Comparison of ENCODE assay signal across 10 cellular contexts in genomic region chr5:109743770-109744212, GRCh38. TPM values are rescaled to one million over a fixed set of nuclear protein-coding genes. Genes with fewer than 3 reads are reported as not detected.
A peak's percentile ranks its signal among the peaks of the same experiment; 100 is the strongest.
DNase-seq lines count a peak whose midpoint lies in the region; ATAC-seq, FAIRE-seq and TF ChIP-seq lines count a peak whose summit lies in the region.
"Had no signal": no experiment of that assay in that cellular context is flagged by ENCODE, and none has a peak within 500 bp of the region (broad histone marks: within the 10 kb centered on the region; RNA-seq: fewer than 3 reads in every experiment).

No MANE protein-coding gene starts in this region.

- peaks cover 38% of the 10 kb centered on the region for H3K36me3 Mint-ChIP-seq in activated CD8-positive, alpha-beta T cell treated with anti-CD3 and anti-CD28 coated beads, Interleukin-2, amount 10 ng/mL, durations not matched to agents 7 days and 5 days (ENCODE audit: low read depth)

- H3K4me2 ChIP-seq in A549, result peak overlapping the region; percentile 60

- no peaks in the 10 kb centered on the region for H3K27me3 ChIP-seq in HUES48 (ENCODE audit: control insufficient read depth, insufficient read depth, low read length)
- no peaks in the 10 kb centered on the region for H3K27me3 ChIP-seq in kidney epithelial cell (ENCODE audit: control insufficient read depth, insufficient read depth, low read length)
- H3K27me3 ChIP-seq: sigmoid colon had no signal

- 5% methylated on average over 3 of the region's 3 CpGs for WGBS in A549 (ENCODE audit: missing lambda C conversion rate)

- H3K4me3 ChIP-seq in A549 (no peak overlapping the region), HUES48 (ENCODE audit: low read depth, low read length) (no peak overlapping the region), kidney epithelial cell (ENCODE audit: low read depth, low read length) (no peak overlapping the region)
- H3K4me3 ChIP-seq: sigmoid colon had no signal

- DNase-seq in A549 (ENCODE audit: low read depth in 1 of 2, low spot score in 1 of 2) (peak; percentile 38 to 69), brain pericyte (ENCODE audit: low read depth, low spot score) (peak; percentile 33), kidney epithelial cell (ENCODE audit: low read depth) (peak; percentile 72), DMS153 (lab: John Stamatoyannopoulos, UW) (no peak)
- DNase-seq in activated CD8-positive, alpha-beta T cell treated with anti-CD3 and anti-CD28 coated beads, Interleukin-2, amount 10 ng/mL, durations not matched to agents 7 days and 5 days, result no peak
- no peak for DNase-seq in effector CD4-positive, alpha-beta T cell
- DNase-seq: sigmoid colon had no signal

- no peaks in the 10 kb centered on the region for H3K9me3 ChIP-seq in A549
- no peaks in the 10 kb centered on the region for H3K9me3 ChIP-seq in HUES48 (ENCODE audit: control insufficient read depth, insufficient read depth, low read length)
- H3K9me3 ChIP-seq: sigmoid colon had no signal

- no peak overlapping the region for H3K9ac ChIP-seq in HUES48 (ENCODE audit: low read depth, low read length)

- no peaks in the 10 kb centered on the region for H3K9me3 Mint-ChIP-seq in activated CD8-positive, alpha-beta T cell treated with anti-CD3 and anti-CD28 coated beads, Interleukin-2, amount 10 ng/mL, durations not matched to agents 7 days and 5 days (ENCODE audit: insufficient read depth)

- peaks cover 5% of the 10 kb centered on the region; the same call in 1 of the 2 replicates for H3K36me3 ChIP-seq in HUES48 (ENCODE audit: control insufficient read depth, insufficient read depth, low read length)
- H3K36me3 ChIP-seq in kidney epithelial cell (ENCODE audit: control insufficient read depth, insufficient read depth, low read length), result no peaks in the 10 kb centered on the region
- H3K36me3 ChIP-seq: sigmoid colon had no signal

- ATAC-seq in A549 (peak; percentile 93 to 95), GM21723 (IDR thresholded peaks at IDR 0.05; ENCODE audit: unreplicated experiment) (no peak)
- no peak for ATAC-seq in activated CD8-positive, alpha-beta T cell treated with anti-CD3 and anti-CD28 coated beads, Interleukin-2, amount 10 ng/mL, durations not matched to agents 7 days and 5 days

- CTCF ChIA-PET in A549 (lab: Yijun Ruan, JAX), result interaction anchor here (1.2 kb wide), 2 partner anchors 53 to 129 kb away, joined by 3 read pairs; no protein-coding TSS in a partner anchor
- CTCF ChIA-PET in activated CD8-positive, alpha-beta T cell treated with anti-CD3 and anti-CD28 coated beads, Interleukin-2, amount 10 ng/mL, durations not matched to agents 7 days and 5 days (lab: Charles Lee), result no interaction called here

- no peak for TF ChIP-seq EP300 in A549 (IDR thresholded peaks at IDR 0.05)

- H3K27ac Mint-ChIP-seq in activated CD8-positive, alpha-beta T cell treated with anti-CD3 and anti-CD28 coated beads, Interleukin-2, amount 10 ng/mL, durations not matched to agents 7 days and 5 days, result no peak overlapping the region

- H3K27ac ChIP-seq in A549 (peak overlapping the region; percentile 38 to 69), HUES48 (ENCODE audit: low read depth, low read length) (peak overlapping the region; percentile 81)

- POLR2A ChIA-PET in A549 (lab: Yijun Ruan, JAX), result interaction anchor here (1.5 kb wide), 1 partner anchor 53 kb away, joined by 3 read pairs; no protein-coding TSS in a partner anchor
- POLR2A ChIA-PET in activated CD8-positive, alpha-beta T cell treated with anti-CD3 and anti-CD28 coated beads, Interleukin-2, amount 10 ng/mL, durations not matched to agents 7 days and 5 days (lab: Charles Lee), result no interaction called here

- peaks cover 19% of the 10 kb centered on the region for H3K4me1 ChIP-seq in A549
- H3K4me1 ChIP-seq in HUES48 (ENCODE audit: control insufficient read depth, insufficient read depth, low read length), result peaks cover 66% of the 10 kb centered on the region

- TF ChIP-seq CTCF in A549 (IDR thresholded peaks at IDR 0.05), result no peak
- TF ChIP-seq CTCF in kidney epithelial cell (IDR thresholded peaks at IDR 0.05; ENCODE audit: insufficient read depth, low read length, poor library complexity, severe bottlenecking), result no peak

- no peaks in the 10 kb centered on the region for H3K27me3 Mint-ChIP-seq in activated CD8-positive, alpha-beta T cell treated with anti-CD3 and anti-CD28 coated beads, Interleukin-2, amount 10 ng/mL, durations not matched to agents 7 days and 5 days (ENCODE audit: low read depth)

- H3K4me3 Mint-ChIP-seq in activated CD8-positive, alpha-beta T cell treated with anti-CD3 and anti-CD28 coated beads, Interleukin-2, amount 10 ng/mL, durations not matched to agents 7 days and 5 days, result no peak overlapping the region

- TF ChIP-seq POLR2A in A549 (IDR thresholded peaks at IDR 0.05; ENCODE audit: low read length), result no peak

- peaks cover 20% of the 10 kb centered on the region for H3K4me1 Mint-ChIP-seq in activated CD8-positive, alpha-beta T cell treated with anti-CD3 and anti-CD28 coated beads, Interleukin-2, amount 10 ng/mL, durations not matched to agents 7 days and 5 days (ENCODE audit: low read depth)

- no peak for FAIRE-seq in A549 (lab: Jason Lieb, UNC)
- FAIRE-seq: D721Med had no signal

- no peak for TF ChIP-seq RAD21 in A549 (conservative IDR thresholded peaks at IDR 0.05 in 1 of 2, IDR thresholded peaks at IDR 0.05 in 1 of 2)

TF ChIP-seq in A549, 52 proteins besides CTCF, POLR2A, EP300 and RAD21:
- TF ChIP-seq JUN (IDR thresholded peaks at IDR 0.05), result no peak
- TF ChIP-seq FOXS1 (CRISPR knock-in tag; IDR thresholded peaks at IDR 0.05), result peak; percentile 19; the same call in 1 of the 2 replicates
- 0 out of 2 replicates have a peak, but pooled peaks have one; percentile 12 for TF ChIP-seq FOSL2 (IDR thresholded peaks at IDR 0.05)
- TF ChIP-seq FOSL2 (CRISPR knock-in tag; IDR thresholded peaks at IDR 0.05), result peak; percentile 75
- no peak for TF ChIP-seq ATOH8 (CRISPR knock-in tag; IDR thresholded peaks at IDR 0.05; ENCODE audit: low read depth)
- TF ChIP-seq GATA3 (IDR thresholded peaks at IDR 0.05; ENCODE audit: borderline replicate concordance), result peak; percentile 33; the same call in 1 of the 2 replicates
- TF ChIP-seq JUNB (IDR thresholded peaks at IDR 0.05), result peak; percentile 43; the same call in 1 of the 2 replicates
- TF ChIP-seq MAX (IDR thresholded peaks at IDR 0.05), result peak; percentile 56
- TF ChIP-seq MYC (IDR thresholded peaks at IDR 0.05; ENCODE audit: borderline replicate concordance, low read length), result no peak

RNA-seq across cellular contexts. Expression of gene MAN2A1, which starts 54.1 kb away (rescaled TPM):
- polyA plus RNA-seq in A549 (2011; rRNA removed) (40.6 and 51.5 TPM in 2 replicates), A549 (2017; fragmentation: RNase III; extraction: RNeasy Plus Mini Kit Qiagen cat#74134 plus additional on column Dnase treatment) (15.8 to 16.5 TPM (median 16.1 TPM) in 3 replicates)
- 4.6 and 5.2 TPM in 2 replicates for polyA plus RNA-seq in A549 (2012; cell fraction: cytosol; rRNA removed)
- 7.0 and 8.0 TPM in 2 replicates for polyA plus RNA-seq in A549 (2012; cell fraction: nucleus; rRNA removed)
- 35.1 and 37.6 TPM in 2 replicates for polyA minus RNA-seq in A549 (2011; rRNA and poly(A)+ RNA removed)
- total RNA-seq in kidney epithelial cell, result 53.1 and 55.5 TPM in 2 replicates
- 10 to 100 TPM; 26.3 to 28.3 TPM for total RNA-seq in activated CD8-positive, alpha-beta T cell treated with anti-CD3 and anti-CD28 coated beads, Interleukin-2, amount 10 ng/mL, durations not matched to agents 7 days and 5 days

Comparison
In these comparisons a context has a peak if more than half of its experiments do, and no peak if none do; other contexts are left out.
1. ATAC-seq: peak in A549 (2 of 2); none in activated CD8-positive, alpha-beta T cell treated with anti-CD3 and anti-CD28 coated beads, Interleukin-2, amount 10 ng/mL, durations not matched to agents 7 days and 5 days (single experiment) and GM21723 (single experiment).
2. DNase-seq: peak in A549 (2 of 2), brain pericyte (single experiment) and kidney epithelial cell (single experiment); none in activated CD8-positive, alpha-beta T cell treated with anti-CD3 and anti-CD28 coated beads, Interleukin-2, amount 10 ng/mL, durations not matched to agents 7 days and 5 days (single experiment), effector CD4-positive, alpha-beta T cell (single experiment) and DMS153 (single experiment).